In genomic region chr12:127519766-127520165, GRCh38 we compare ENCODE assay signal across 27 cellular contexts.
"Had no signal": no experiment of that assay in that cellular context is flagged by ENCODE, and none has a peak within 500 bp of the region (broad histone marks: within the 10 kb centered on the region; RNA-seq: fewer than 3 reads in every experiment).

No MANE protein-coding gene starts in this region.

- H3K4me1 Mint-ChIP-seq: immature natural killer cell; naive thymus-derived CD8-positive, alpha-beta T cell; nephron; stimulated activated memory B cell treated with anti-CD40 and anti-IgM and Interleukin-4, amounts not matched to agents 10 μg/mL and 1 μg/mL and 100 μg/mL, for 72 hours; stimulated activated naive CD8-positive, alpha-beta T cell treated with anti-CD3 and anti-CD28 coated beads, Interleukin-15, amount 100 ng/mL, for 72 hours had no signal

- ATAC-seq: left colon; left lung; lower lobe of right lung; naive thymus-derived CD8-positive, alpha-beta T cell; pancreas; right cardiac atrium; stimulated activated memory B cell treated with anti-CD40 and anti-IgM and Interleukin-4, amounts not matched to agents 10 μg/mL and 1 μg/mL and 100 μg/mL, for 72 hours; stimulated activated naive CD8-positive, alpha-beta T cell treated with anti-CD3 and anti-CD28 coated beads, Interleukin-15, amount 100 ng/mL, for 72 hours had no signal

- H3K27me3 Mint-ChIP-seq: naive thymus-derived CD8-positive, alpha-beta T cell; stimulated activated memory B cell treated with anti-CD40 and anti-IgM and Interleukin-4, amounts not matched to agents 10 μg/mL and 1 μg/mL and 100 μg/mL, for 72 hours; stimulated activated naive CD8-positive, alpha-beta T cell treated with anti-CD3 and anti-CD28 coated beads, Interleukin-15, amount 100 ng/mL, for 72 hours; type B pancreatic cell had no signal

- H3K4me1 ChIP-seq: left lung, lower lobe of right lung, pancreas, prostate gland, sigmoid colon, spleen, tibial nerve, uterus had no signal

- H3K4me3 ChIP-seq: left lung, lower lobe of right lung, pancreas, prostate gland, sigmoid colon, spleen, tibial nerve, uterus had no signal

- H3K27me3 ChIP-seq: left lung, pancreas, sigmoid colon, spleen, tibial nerve, uterus had no signal

- H3K36me3 Mint-ChIP-seq: immature natural killer cell; naive thymus-derived CD8-positive, alpha-beta T cell; stimulated activated memory B cell treated with anti-CD40 and anti-IgM and Interleukin-4, amounts not matched to agents 10 μg/mL and 1 μg/mL and 100 μg/mL, for 72 hours; type B pancreatic cell had no signal

- H3K36me3 ChIP-seq: left lung, lower lobe of right lung, pancreas, prostate gland, sigmoid colon, spleen, tibial nerve, uterus had no signal

- H3K9me3 ChIP-seq: left lung, lower lobe of right lung, pancreas, prostate gland, sigmoid colon, spleen, tibial nerve, uterus had no signal

- H3K27ac Mint-ChIP-seq: immature natural killer cell; naive thymus-derived CD8-positive, alpha-beta T cell; nephron; stimulated activated memory B cell treated with anti-CD40 and anti-IgM and Interleukin-4, amounts not matched to agents 10 μg/mL and 1 μg/mL and 100 μg/mL, for 72 hours; stimulated activated naive CD8-positive, alpha-beta T cell treated with anti-CD3 and anti-CD28 coated beads, Interleukin-15, amount 100 ng/mL, for 72 hours; type B pancreatic cell had no signal

- DNase-seq: immature natural killer cell; kidney; left colon; left lung; lower lobe of right lung; mammary epithelial cell; mesenchymal stem cell; naive thymus-derived CD8-positive, alpha-beta T cell; nucleus accumbens; pancreas; posterior cingulate gyrus; retina; right cardiac atrium; sigmoid colon; small intestine; spleen; stimulated activated CD4-positive, alpha-beta T cell treated with anti-CD3 and anti-CD28 coated beads, Interleukin-4, amount 100 ng/mL, for 24 hours; stimulated activated naive CD4-positive, alpha-beta T cell treated with Interleukin-2 at 50 U/mL for 16 hours; stimulated activated naive CD8-positive, alpha-beta T cell treated with anti-CD3 and anti-CD28 coated beads, Interleukin-15, amount 100 ng/mL, for 72 hours; substantia nigra; uterus had no signal

- H3K4me3 Mint-ChIP-seq: immature natural killer cell; naive thymus-derived CD8-positive, alpha-beta T cell; nephron; neural crest cell; stimulated activated memory B cell treated with anti-CD40 and anti-IgM and Interleukin-4, amounts not matched to agents 10 μg/mL and 1 μg/mL and 100 μg/mL, for 72 hours; stimulated activated naive CD8-positive, alpha-beta T cell treated with anti-CD3 and anti-CD28 coated beads, Interleukin-15, amount 100 ng/mL, for 72 hours; type B pancreatic cell had no signal

- H3K9me3 Mint-ChIP-seq: nephron; neural crest cell; stimulated activated memory B cell treated with anti-CD40 and anti-IgM and Interleukin-4, amounts not matched to agents 10 μg/mL and 1 μg/mL and 100 μg/mL, for 72 hours; stimulated activated naive CD8-positive, alpha-beta T cell treated with anti-CD3 and anti-CD28 coated beads, Interleukin-15, amount 100 ng/mL, for 72 hours; type B pancreatic cell had no signal

- H3K27ac ChIP-seq: left lung, lower lobe of right lung, pancreas, prostate gland, sigmoid colon, spleen, tibial nerve, uterus had no signal
